Comparison of ENCODE assay signal across 25 cellular contexts in genomic region chr6:39908838-39909583, GRCh38.
"Had no signal": no experiment of that assay in that cellular context is flagged by ENCODE, and none has a peak within 500 bp of the region (broad histone marks: within the 10 kb centered on the region; RNA-seq: fewer than 3 reads in every experiment).

No MANE protein-coding gene starts in this region.

- H3K36me3 ChIP-seq: ovary, prostate gland had no signal

- H3K27ac ChIP-seq: left lung, lower lobe of right lung, ovary, prostate gland, tibial nerve, vagina had no signal

- ATAC-seq: left colon; left lung; lower lobe of right lung; mucosa of descending colon; right cardiac atrium; stimulated activated naive CD8-positive, alpha-beta T cell treated with anti-CD3 and anti-CD28 coated beads, Interleukin-15, amount 100 ng/mL, for 72 hours had no signal

- H3K4me2 ChIP-seq: smooth muscle cell had no signal

- DNase-seq: hypothalamus; immature natural killer cell; kidney; left colon; left lung; lower lobe of right lung; mammary epithelial cell; mesenchymal stem cell; mucosa of descending colon; naive thymus-derived CD4-positive, alpha-beta T cell; ovary; retina; right cardiac atrium; stimulated activated CD4-positive, alpha-beta T cell treated with anti-CD3 and anti-CD28 coated beads, Interleukin-1b, Interleukin-23, amount 100 ng/mL, for 48 hours; stimulated activated CD4-positive, alpha-beta T cell treated with anti-CD3 and anti-CD28 coated beads, Interleukin-2, amount 100 ng/mL, for 48 hours; stimulated activated CD4-positive, alpha-beta T cell treated with anti-CD3 and anti-CD28 coated beads, Interleukin-4, amount 100 ng/mL, for 4 hours; stimulated activated CD8-positive, alpha-beta memory T cell treated with anti-CD3 and anti-CD28 coated beads, Interleukin-4, amount 100 ng/mL, for 48 hours; stimulated activated naive CD4-positive, alpha-beta T cell treated with Interleukin-2 at 50 U/mL for 16 hours; stimulated activated naive CD8-positive, alpha-beta T cell treated with anti-CD3 and anti-CD28 coated beads, Interleukin-15, amount 100 ng/mL, for 72 hours; substantia nigra had no signal

- H3K4me1 ChIP-seq: left lung, lower lobe of right lung, prostate gland, vagina had no signal

- FAIRE-seq: islet of Langerhans, kidney had no signal

- H3K27me3 ChIP-seq: left lung, ovary, tibial nerve, vagina had no signal

- H3K4me3 ChIP-seq: left lung, lower lobe of right lung, mucosa of descending colon, ovary, prostate gland, smooth muscle cell, tibial nerve, vagina had no signal

- H3K9me3 ChIP-seq: left lung, lower lobe of right lung, mucosa of descending colon, ovary, prostate gland, tibial nerve, vagina had no signal
